22 cellular contexts compared by ENCODE assay signal in genomic region chr22:22178992-22179391, GRCh38.
A peak's percentile ranks its signal among the peaks of the same experiment; 100 is the strongest.
DNase-seq lines count a peak whose midpoint lies in the region; ATAC-seq, FAIRE-seq and TF ChIP-seq lines count a peak whose summit lies in the region.
"Had no signal": no experiment of that assay in that cellular context is flagged by ENCODE, and none has a peak within 500 bp of the region (broad histone marks: within the 10 kb centered on the region; RNA-seq: fewer than 3 reads in every experiment).

No MANE protein-coding gene starts in this region.

- H4K91ac ChIP-seq in IMR-90 (ENCODE audit: insufficient read depth, low read depth, low read length): no peak overlapping the region

- no peak overlapping the region for H2AK5ac ChIP-seq in IMR-90 (ENCODE audit: low read depth, low read length)

- WGBS in IMR-90 (ENCODE audit: extremely low coverage in 2 of 2, insufficient read length in 1 of 2), 2 experiments: no CpG with 5 or more reads among the region's 2 CpGs
- WGBS in K562 (ENCODE audit: insufficient coverage, low coverage, missing lambda C conversion rate): 0% methylated on average over 2 of the region's 2 CpGs

- H3K4me2 ChIP-seq in IMR-90 (ENCODE audit: low read depth, low read length): no peak overlapping the region
- H3K4me2 ChIP-seq in K562 (ENCODE audit: insufficient read depth, low read length): no peak overlapping the region

- H2BK15ac ChIP-seq in IMR-90 (ENCODE audit: low read depth, low read length): no peak overlapping the region

- no peak overlapping the region for H3K18ac ChIP-seq in IMR-90 (ENCODE audit: low read depth, low read length)

- H3K23ac ChIP-seq in IMR-90 (ENCODE audit: low read depth, low read length): no peak overlapping the region

- no peak overlapping the region for H3K9ac ChIP-seq in IMR-90 (ENCODE audit: low read depth, low read length)
- H3K9ac ChIP-seq in K562 (ENCODE audit: insufficient read depth in 1 of 2, low read depth in 2 of 2, low read length in 2 of 2): no peak overlapping the region

- H3K4ac ChIP-seq in IMR-90 (ENCODE audit: low read depth, low read length): no peak overlapping the region

- H3K4me1 Mint-ChIP-seq in stimulated activated naive B cell treated with anti-CD40 and anti-IgM and Interleukin-4, amounts not matched to agents 10 μg/mL and 1 μg/mL and 100 μg/mL, for 72 hours: peaks cover 49 to 67% of the 10 kb centered on the region in 2 donors
- H3K4me1 Mint-ChIP-seq: CD4-positive, alpha-beta memory T cell had no signal

- H4K8ac ChIP-seq in IMR-90 (ENCODE audit: low read depth in 2 of 2, low read length in 2 of 2): no peak overlapping the region

- BruUV-seq in IMR-90 (replicated peaks; lab: Mats Ljungman, UMichigan) (no TSS peak), K562 (replicated peaks; lab: Mats Ljungman, UMichigan) (no TSS peak)

- no peak for FAIRE-seq in K562 (lab: Jason Lieb, UNC)
- FAIRE-seq: G401.6, GM19239 had no signal

- dilution Hi-C loops in IMR-90 (cut with HindIII; ENCODE audit: low sequenced_read_pairs, unreplicated experiment): no loop called here

- in situ Hi-C loops in IMR-90 (cut with MboI; ENCODE audit: low sequenced_read_pairs) (no loop called here), K562 (cut with MboI) (no loop called here)

- no peak for TF ChIP-seq CTCF in IMR-90 (conservative IDR thresholded peaks at IDR 0.05; ENCODE audit: low read depth, low read length)
- TF ChIP-seq CTCF in K562 (IDR thresholded peaks at IDR 0.05 in 2 of 3, conservative IDR thresholded peaks at IDR 0.05 in 1 of 3; ENCODE audit: insufficient read depth in 2 of 3, low read depth in 1 of 3, low read length in 3 of 3): no peak

- no peak overlapping the region for H3K4me3 ChIP-seq in IMR-90 (ENCODE audit: insufficient read depth, low read depth, low read length)
- no peak overlapping the region for H3K4me3 ChIP-seq in K562
- H3K4me3 ChIP-seq: SJSA1 had no signal

- H3K9me3 Mint-ChIP-seq in stimulated activated naive B cell treated with anti-CD40 and anti-IgM and Interleukin-4, amounts not matched to agents 10 μg/mL and 1 μg/mL and 100 μg/mL, for 72 hours: no peaks in the 10 kb centered on the region
- H3K9me3 Mint-ChIP-seq: IgD-negative memory B cell; T-helper 1 cell treated with Interleukin-12 subunit alpha and Interleukin-12 subunit beta and Interleukin-4 antibody, amounts not matched to agents 30 μg/mL and 1 μg/mL, for 36 hours had no signal

- no peaks in the 10 kb centered on the region for H3K27me3 Mint-ChIP-seq in stimulated activated naive B cell treated with anti-CD40 and anti-IgM and Interleukin-4, amounts not matched to agents 10 μg/mL and 1 μg/mL and 100 μg/mL, for 72 hours
- H3K27me3 Mint-ChIP-seq: IgD-negative memory B cell had no signal

- POLR2A ChIA-PET in IMR-90 (lab: Charles Lee; ENCODE audit: unreplicated experiment) (no interaction called here), K562 (lab: Yijun Ruan, JAX) (interaction anchor here (0.6 to 12.4 kb wide), 9 partner anchors 10 to 170 kb away, joined by 3 to 193 read pairs (median 6); no protein-coding TSS in a partner anchor)

- H3K9me1 ChIP-seq in IMR-90 (ENCODE audit: insufficient read depth, low read length): no peaks in the 10 kb centered on the region
- no peaks in the 10 kb centered on the region for H3K9me1 ChIP-seq in K562 (ENCODE audit: control insufficient read depth, insufficient read depth, low read length)

- H3K14ac ChIP-seq in IMR-90 (replicated peaks; ENCODE audit: low read depth, low read length): no peak overlapping the region

- no peak for TF ChIP-seq EP300 in K562 (IDR thresholded peaks at IDR 0.05; ENCODE audit: low read length)

- H2AFZ ChIP-seq in IMR-90 (replicated peaks; ENCODE audit: low read length, poor library complexity) (no peak overlapping the region), K562 (ENCODE audit: low read depth, low read length) (no peak overlapping the region)

- H3K79me2 ChIP-seq in K562 (ENCODE audit: control insufficient read depth, insufficient read depth, low read length): no peaks in the 10 kb centered on the region

- peak; percentile 39 for DNase-seq in COLO668 (lab: John Stamatoyannopoulos, UW; ENCODE audit: unreplicated experiment)
- DNase-seq in IMR-90: no peak
- DNase-seq in K562 (ENCODE audit: extremely low read depth in 1 of 4, low spot score in 3 of 4): no peak
- DNase-seq in stimulated activated naive B cell treated with anti-CD40 and anti-IgM and Interleukin-4, amounts not matched to agents 10 μg/mL and 1 μg/mL and 100 μg/mL, for 72 hours: no peak
- DNase-seq in erythroblast (lab: John Stamatoyannopoulos, UW): no peak
- DNase-seq: BE2C; CD4-positive, alpha-beta memory T cell; DMS79 treated with DMSO at 0.1 percent for 48 hours; HCEC 1CT; NCI-H1105; NCI-H1694 treated with DMSO at 0.1 percent for 48 hours; NCI-H2107; NCI-H524; NCI-H82 had no signal

- no peak overlapping the region for H2BK5ac ChIP-seq in IMR-90 (ENCODE audit: low read depth, low read length, poor library complexity, severe bottlenecking)

- no peak overlapping the region for H4K5ac ChIP-seq in IMR-90 (ENCODE audit: low read depth, low read length)

- CTCF ChIA-PET in IMR-90 (lab: Yijun Ruan, JAX) (no interaction called here), K562 (lab: Yijun Ruan, JAX; ENCODE audit: low intra/inter-chr PET ratio) (no interaction called here)

- H2BK20ac ChIP-seq in IMR-90 (ENCODE audit: low read depth, low read length): no peak overlapping the region

- H4K20me1 ChIP-seq in IMR-90 (ENCODE audit: insufficient read depth, low read length): no peaks in the 10 kb centered on the region
- H4K20me1 ChIP-seq in K562 (replicated peaks; ENCODE audit: control insufficient read depth, insufficient read depth, low read length): 0 out of 2 replicates have a peak, but pooled peaks cover 9% of the 10 kb centered on the region

- H3K27ac ChIP-seq in IMR-90 (ENCODE audit: insufficient read depth, low read length) (no peak overlapping the region), K562 (ENCODE audit: extremely low read depth, low read depth, low read length) (no peak overlapping the region)
- H3K27ac ChIP-seq: HL-60, SJSA1 had no signal

- peak overlapping the region; percentile 40 to 56 for H3K4me3 Mint-ChIP-seq in stimulated activated naive B cell treated with anti-CD40 and anti-IgM and Interleukin-4, amounts not matched to agents 10 μg/mL and 1 μg/mL and 100 μg/mL, for 72 hours
- H3K4me3 Mint-ChIP-seq: T-helper 1 cell treated with Interleukin-12 subunit alpha and Interleukin-12 subunit beta and Interleukin-4 antibody, amounts not matched to agents 30 μg/mL and 1 μg/mL, for 36 hours had no signal

- TF ChIP-seq POLR2A in IMR-90 (IDR thresholded peaks at IDR 0.05; ENCODE audit: low read depth, low read length): no peak
- TF ChIP-seq POLR2A in K562 (conservative IDR thresholded peaks at IDR 0.05): no peak
- no peak for TF ChIP-seq POLR2A in erythroblast (IDR thresholded peaks at IDR 0.05; ENCODE audit: low read length)

- no peak for ATAC-seq in IMR-90 (ENCODE audit: low read depth)
- peak; percentile 11; the same call in 1 of the 3 replicates for ATAC-seq in K562
- no peak for ATAC-seq in stimulated activated naive B cell treated with anti-CD40 and anti-IgM and Interleukin-4, amounts not matched to agents 10 μg/mL and 1 μg/mL and 100 μg/mL, for 72 hours (replicated peaks)
- no peak for ATAC-seq in GM18520 (IDR thresholded peaks at IDR 0.05; ENCODE audit: unreplicated experiment)
- ATAC-seq in GM18909 (IDR thresholded peaks at IDR 0.05; ENCODE audit: poor library complexity, unreplicated experiment): no peak

- H3K4me1 ChIP-seq in IMR-90 (ENCODE audit: control insufficient read depth, insufficient read depth, low read length) (no peaks in the 10 kb centered on the region), K562 (replicated peaks in 1 of 2; ENCODE audit: control insufficient read depth in 2 of 2, insufficient read depth in 2 of 2, low read length in 2 of 2) (no peaks in the 10 kb centered on the region)
- H3K4me1 ChIP-seq: BE2C, SJSA1 had no signal

- no peaks in the 10 kb centered on the region for H3K79me1 ChIP-seq in IMR-90 (ENCODE audit: low read depth in 1 of 2, low read length in 2 of 2)

- H3K27me3 ChIP-seq in IMR-90 (ENCODE audit: control insufficient read depth, insufficient read depth, low read length) (peaks cover 39% of the 10 kb centered on the region), K562 (ENCODE audit: control insufficient read depth in 2 of 2, insufficient read depth in 2 of 2, low read length in 2 of 2) (peaks cover 36 to 49% of the 10 kb centered on the region in 2 experiments; a peak in 4 of 5 replicates)

- no peak for TF ChIP-seq RAD21 in IMR-90 (IDR thresholded peaks at IDR 0.05; ENCODE audit: low read length)
- TF ChIP-seq RAD21 in K562 (CRISPR knock-in tag; conservative IDR thresholded peaks at IDR 0.05 in 1 of 2, IDR thresholded peaks at IDR 0.05 in 1 of 2): no peak

- no peak overlapping the region for H3K56ac ChIP-seq in IMR-90 (ENCODE audit: extremely low read depth, insufficient read depth, low read length)

- no peaks in the 10 kb centered on the region for H3K36me3 Mint-ChIP-seq in stimulated activated naive B cell treated with anti-CD40 and anti-IgM and Interleukin-4, amounts not matched to agents 10 μg/mL and 1 μg/mL and 100 μg/mL, for 72 hours
- H3K36me3 Mint-ChIP-seq: CD4-positive, alpha-beta memory T cell had no signal

- intact Hi-C loops in IMR-90 (cut with micrococcal nuclease) (no loop called here), K562 (cut with micrococcal nuclease) (no loop called here)

- H3K36me3 ChIP-seq in IMR-90 (ENCODE audit: control insufficient read depth, insufficient read depth, low read length): no peaks in the 10 kb centered on the region
- no peaks in the 10 kb centered on the region for H3K36me3 ChIP-seq in K562 (ENCODE audit: control insufficient read depth, insufficient read depth, low read length)
- H3K36me3 ChIP-seq: BE2C, SJSA1 had no signal

- no peaks in the 10 kb centered on the region for H3K9me3 ChIP-seq in IMR-90 (ENCODE audit: control insufficient read depth, insufficient read depth, low read length)
- no peaks in the 10 kb centered on the region for H3K9me3 ChIP-seq in K562 (replicated peaks; ENCODE audit: control insufficient read depth, insufficient read depth, low read depth, low read length)
- H3K9me3 ChIP-seq: BE2C, SJSA1 had no signal

- no peak overlapping the region for H2BK120ac ChIP-seq in IMR-90 (ENCODE audit: low read depth, low read length)

- H3K27ac Mint-ChIP-seq in stimulated activated naive B cell treated with anti-CD40 and anti-IgM and Interleukin-4, amounts not matched to agents 10 μg/mL and 1 μg/mL and 100 μg/mL, for 72 hours: peak overlapping the region; percentile 75
- H3K27ac Mint-ChIP-seq: CD4-positive, alpha-beta memory T cell; T-helper 1 cell treated with Interleukin-12 subunit alpha and Interleukin-12 subunit beta and Interleukin-4 antibody, amounts not matched to agents 30 μg/mL and 1 μg/mL, for 36 hours had no signal

- H2AK9ac ChIP-seq in IMR-90 (replicated peaks; ENCODE audit: low read depth, low read length, poor library complexity): no peak overlapping the region

TF ChIP-seq in IMR-90, 13 proteins besides CTCF, POLR2A, EP300 and RAD21:
- no peak for TF ChIP-seq CEBPB (IDR thresholded peaks at IDR 0.05; ENCODE audit: low read depth, low read length)
- peak; percentile 36; the same call in 1 of the 2 replicates for TF ChIP-seq MAFK (IDR thresholded peaks at IDR 0.05; ENCODE audit: low read depth, low read length)

TF ChIP-seq in K562, 482 proteins besides CTCF, POLR2A, EP300 and RAD21 (continues in another document):
- TF ChIP-seq MAFG (tag; conservative IDR thresholded peaks at IDR 0.05): peak; percentile 96
- TF ChIP-seq U2AF2 (optimal IDR thresholded peaks at IDR 0.05; ENCODE audit: low read depth, low read length): no peak
- no peak for TF ChIP-seq ZNF197 (CRISPR knock-in tag; IDR thresholded peaks at IDR 0.05; ENCODE audit: low read depth)
